Comparison of ENCODE assay signal across 28 cellular contexts in genomic region chr10:44765299-44765698, GRCh38.
"Had no signal": no experiment of that assay in that cellular context is flagged by ENCODE, and none has a peak within 500 bp of the region (broad histone marks: within the 10 kb centered on the region; RNA-seq: fewer than 3 reads in every experiment).

No MANE protein-coding gene starts in this region.

- DNase-seq: activated CD4-positive, alpha-beta T cell treated with anti-CD3 and anti-CD28 coated beads for 4 hours; activated CD4-positive, alpha-beta T cell treated with anti-CD3 and anti-CD28 coated beads, Interleukin-2, amount 50 U/mL, for 1 hour; activated CD4-positive, alpha-beta T cell treated with anti-CD3 and anti-CD28 coated beads, Interleukin-2, amount 50 U/mL, for 48 hours; activated CD4-positive, CD25-positive, alpha-beta regulatory T cell; activated CD4-positive, CD25-positive, alpha-beta regulatory T cell treated with anti-CD3 and anti-CD28 coated beads, Interleukin-2, amount 50 U/mL, for 72 hours; activated CD8-positive, alpha-beta memory T cell treated with anti-CD3 and anti-CD28 coated beads for 24 hours; activated CD8-positive, alpha-beta T cell treated with anti-CD3 and anti-CD28 coated beads for 36 hours; activated effector memory CD4-positive, alpha-beta T cell treated with Interleukin-2 at 50 U/mL for 16 hours; activated gamma-delta T cell treated with Interleukin-2 at 50 U/mL for 16 hours; activated naive CD4-positive, alpha-beta T cell treated with anti-CD3 and anti-CD28 coated beads, Interleukin-2, amount 50 U/mL, for 16 hours; activated naive CD4-positive, alpha-beta T cell treated with Interleukin-2 at 50 U/mL for 16 hours; activated T-cell treated with anti-CD3 and anti-CD28 coated beads, Interleukin-2, amount 50 U/mL, for 4 hours; amniotic stem cell; anterior cingulate cortex; brain microvascular endothelial cell; cortex of kidney; dermis blood vessel endothelial cell; effector CD4-positive, alpha-beta T cell; effector memory CD8-positive, alpha-beta T cell; erythroblast; foreskin keratinocyte; gastrocnemius medialis; glutamatergic neuron; T-helper 2 cell had no signal

- ATAC-seq: activated CD8-positive, alpha-beta T cell treated with anti-CD3 and anti-CD28 coated beads for 36 hours; activated T-cell treated with anti-CD3 and anti-CD28 coated beads, Interleukin-2, amount 50 U/mL, for 4 hours; activated T-helper 17 cell treated with anti-CD3 and anti-CD28 coated beads, Interleukin-2, amount 50 U/mL, for 72 hours; effector memory CD8-positive, alpha-beta T cell; foreskin keratinocyte; gastrocnemius medialis had no signal

- H3K27me3 ChIP-seq: brain microvascular endothelial cell, esophagus muscularis mucosa, foreskin keratinocyte, gastrocnemius medialis had no signal

- H3K36me3 ChIP-seq: brain microvascular endothelial cell, esophagus muscularis mucosa, gastrocnemius medialis had no signal

- H3K36me3 Mint-ChIP-seq: activated naive CD8-positive, alpha-beta T cell had no signal

- H3K4me3 ChIP-seq: esophagus muscularis mucosa, gastrocnemius medialis had no signal

- H3K4me1 ChIP-seq: foreskin keratinocyte, gastrocnemius medialis had no signal

- H3K9me3 ChIP-seq: esophagus muscularis mucosa, gastrocnemius medialis had no signal

- H3K4me1 Mint-ChIP-seq: activated T-helper 17 cell treated with anti-CD3 and anti-CD28 coated beads, Interleukin-2, amount 50 U/mL, for 72 hours; central memory CD8-positive, alpha-beta T cell had no signal

- H3K27ac ChIP-seq: brain microvascular endothelial cell, esophagus muscularis mucosa, foreskin keratinocyte, gastrocnemius medialis had no signal

- H3K27ac Mint-ChIP-seq: activated CD8-positive, alpha-beta T cell treated with anti-CD3 and anti-CD28 coated beads for 36 hours; activated naive CD8-positive, alpha-beta T cell; activated T-helper 17 cell treated with anti-CD3 and anti-CD28 coated beads, Interleukin-2, amount 50 U/mL, for 72 hours; effector memory CD8-positive, alpha-beta T cell had no signal

- H3K9me3 Mint-ChIP-seq: activated CD8-positive, alpha-beta T cell treated with anti-CD3 and anti-CD28 coated beads for 36 hours; activated T-cell treated with anti-CD3 and anti-CD28 coated beads, Interleukin-2, amount 50 U/mL, for 4 hours had no signal

- H3K27me3 Mint-ChIP-seq: activated T-helper 17 cell treated with anti-CD3 and anti-CD28 coated beads, Interleukin-2, amount 50 U/mL, for 72 hours had no signal

- H3K4me3 Mint-ChIP-seq: activated CD8-positive, alpha-beta T cell treated with anti-CD3 and anti-CD28 coated beads for 36 hours; activated naive CD8-positive, alpha-beta T cell; activated T-cell treated with anti-CD3 and anti-CD28 coated beads, Interleukin-2, amount 50 U/mL, for 4 hours; activated T-helper 17 cell treated with anti-CD3 and anti-CD28 coated beads, Interleukin-2, amount 50 U/mL, for 72 hours; central memory CD8-positive, alpha-beta T cell; effector memory CD8-positive, alpha-beta T cell had no signal
